In the genomic region with DNA sequence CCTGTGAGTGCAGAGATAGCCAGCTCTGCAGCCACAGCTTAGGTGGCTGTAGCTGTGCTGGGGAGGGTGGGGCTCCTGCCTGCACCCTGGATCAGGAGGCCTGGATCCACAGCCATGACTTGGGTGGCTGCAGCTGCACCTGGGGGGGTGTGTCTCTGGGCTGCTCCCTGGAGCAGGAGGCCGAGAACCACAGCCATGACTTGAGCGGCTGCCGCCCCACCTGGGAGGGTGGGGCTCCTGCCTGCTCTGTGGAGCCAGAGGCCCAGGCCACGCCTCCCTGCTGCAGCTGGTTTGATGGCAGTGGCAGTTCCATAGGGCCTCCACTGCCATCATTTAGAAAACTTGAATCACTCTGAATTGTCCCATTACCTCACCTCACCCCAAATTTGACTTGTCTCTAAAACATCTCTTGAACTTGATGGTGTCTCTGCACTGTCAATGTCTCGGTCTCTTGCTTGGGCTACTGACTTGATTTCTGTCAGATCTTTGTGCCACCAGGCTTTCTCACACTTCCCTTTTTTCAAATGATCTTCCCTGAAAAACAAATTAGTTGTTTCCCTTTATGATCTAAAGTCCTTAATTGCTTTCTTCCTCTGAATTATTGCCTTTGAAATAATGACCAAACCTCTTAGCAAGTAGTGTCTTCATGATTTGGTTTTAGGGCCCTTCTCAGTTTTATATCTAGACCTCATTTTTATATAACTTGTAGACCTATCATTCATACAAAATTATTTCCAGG, we compare ENCODE assay signal across 25 cellular contexts.
A peak's percentile ranks its signal among the peaks of the same experiment; 100 is the strongest.
DNase-seq lines count a peak whose midpoint lies in the region; ATAC-seq, FAIRE-seq and TF ChIP-seq lines count a peak whose summit lies in the region.
"Had no signal": no experiment of that assay in that cellular context is flagged by ENCODE, and none has a peak within 500 bp of the region (broad histone marks: within the 10 kb centered on the region; RNA-seq: fewer than 3 reads in every experiment).

No MANE protein-coding gene starts in this region.

- H3K27ac ChIP-seq in C4-2B (peak overlapping the region; percentile 100), kidney (ENCODE audit: low read depth in 2 of 2, low read length in 2 of 2) (no peak overlapping the region), left ventricle myocardium inferior (replicated peaks) (no peak overlapping the region)
- H3K27ac ChIP-seq: left lung, skin epidermis, uterus had no signal

- DNase-seq in MV-4-11 (lab: John Stamatoyannopoulos, UW) (peak; percentile 55), kidney (peak; percentile 44), NCI-H748 treated with DMSO at 0.1 percent for 48 hours (lab: John Stamatoyannopoulos, UW) (no peak), left ventricle myocardium inferior (no peak)
- DNase-seq in stimulated activated CD4-positive, alpha-beta T cell treated with anti-CD3 and anti-CD28 coated beads, Interleukin-1b, Interleukin-23, amount 100 ng/mL, for 48 hours, result no peak
- DNase-seq: activated CD8-positive, alpha-beta T cell treated with anti-CD3 and anti-CD28 coated beads, Interleukin-2, amount 10 ng/mL, durations not matched to agents 7 days and 5 days; activated gamma-delta T cell; AML-193; DMS79; effector CD4-positive, alpha-beta T cell; erythroblast; natural killer cell; NCI-H146; NCI-H524; OCI-M1; SHP77; stimulated activated CD4-positive, alpha-beta T cell treated with anti-CD3 and anti-CD28 coated beads, Interleukin-2, amount 100 ng/mL, for 24 hours; T1000; uterus had no signal

- no peaks in the 10 kb centered on the region for H3K36me3 ChIP-seq in kidney (ENCODE audit: control insufficient read depth in 1 of 2, insufficient read depth in 2 of 2, low read length in 2 of 2)
- no peaks in the 10 kb centered on the region for H3K36me3 ChIP-seq in left ventricle myocardium inferior
- H3K36me3 ChIP-seq: left lung, uterus had no signal

- no peak for TF ChIP-seq CTCF in C4-2B (conservative IDR thresholded peaks at IDR 0.05)
- TF ChIP-seq CTCF in kidney (IDR thresholded peaks at IDR 0.05; ENCODE audit: borderline replicate concordance, extremely low read depth, insufficient read depth), result no peak
- no peak for TF ChIP-seq CTCF in left ventricle myocardium inferior (IDR thresholded peaks at IDR 0.05; ENCODE audit: borderline replicate concordance)

- ATAC-seq in GM19463 (IDR thresholded peaks at IDR 0.05; ENCODE audit: unreplicated experiment), result no peak
- ATAC-seq: activated CD8-positive, alpha-beta T cell treated with anti-CD3 and anti-CD28 coated beads, Interleukin-2, amount 10 ng/mL, durations not matched to agents 7 days and 5 days; left lung; natural killer cell had no signal

- intact Hi-C loops in kidney (cut with DNase I), result no loop called here
- intact Hi-C loops in left ventricle myocardium inferior (cut with micrococcal nuclease), result no loop called here

- H3K9me3 ChIP-seq in kidney (ENCODE audit: control insufficient read depth in 1 of 2, low read length in 2 of 2) (peaks cover 0 to 3% of the 10 kb centered on the region in 2 donors), left ventricle myocardium inferior (replicated peaks) (peaks cover 13% of the 10 kb centered on the region)
- H3K9me3 ChIP-seq: uterus had no signal

- no peak overlapping the region for H3K4me3 ChIP-seq in kidney (ENCODE audit: low read length in 2 of 2)
- no peak overlapping the region for H3K4me3 ChIP-seq in left ventricle myocardium inferior
- H3K4me3 ChIP-seq: left lung, skin epidermis, uterus had no signal

- H3K27me3 ChIP-seq in left ventricle myocardium inferior (ENCODE audit: low read depth), result no peaks in the 10 kb centered on the region
- H3K27me3 ChIP-seq: left lung, uterus had no signal

- H3K4me1 ChIP-seq in kidney (ENCODE audit: control insufficient read depth in 1 of 2, insufficient read depth in 1 of 2, low read depth in 1 of 2, low read length in 2 of 2) (no peaks in the 10 kb centered on the region), left ventricle myocardium inferior (no peaks in the 10 kb centered on the region)
- H3K4me1 ChIP-seq: left lung, uterus had no signal

- H3K9ac ChIP-seq in kidney (ENCODE audit: low read length in 2 of 2), result no peak overlapping the region

- no peak for FAIRE-seq in kidney (lab: Jason Lieb, UNC)
- FAIRE-seq: A204.1 had no signal

- 0 out of 2 replicates have a peak, but pooled peaks have one; percentile 23 for TF ChIP-seq POLR2A in Raji (IDR thresholded peaks at IDR 0.05; ENCODE audit: insufficient read depth, low read depth, low read length)

Comparison
In these comparisons a context has a peak if more than half of its experiments do, and no peak if none do; other contexts are left out.
1. DNase-seq: peak in MV-4-11 (single experiment) and kidney (single experiment); none in NCI-H748 treated with DMSO at 0.1 percent for 48 hours (single experiment), left ventricle myocardium inferior (single experiment) and stimulated activated CD4-positive, alpha-beta T cell treated with anti-CD3 and anti-CD28 coated beads, Interleukin-1b, Interleukin-23, amount 100 ng/mL, for 48 hours (single experiment).